In genomic region chr6:35613762-35614161, GRCh38 we compare ENCODE assay signal across 15 cellular contexts.
DNase-seq lines count a peak whose midpoint lies in the region; ATAC-seq and TF ChIP-seq lines count a peak whose summit lies in the region.
"Had no signal": no experiment of that assay in that cellular context is flagged by ENCODE, and none has a peak within 500 bp of the region (broad histone marks: within the 10 kb centered on the region; RNA-seq: fewer than 3 reads in every experiment).

No MANE protein-coding gene starts in this region.

- CTCF ChIA-PET in CD4-positive, alpha-beta T cell (lab: Charles Lee), result interaction anchor here (1.3 kb wide), 1 partner anchor 12 kb away, joined by 3 read pairs; no protein-coding TSS in a partner anchor

- H3K27ac Mint-ChIP-seq in activated T-cell treated with anti-CD3 and anti-CD28 coated beads, Interleukin-2, amount 50 U/mL, for 24 hours, result peak overlapping the region; percentile 79
- H3K27ac Mint-ChIP-seq in CD4-positive, alpha-beta T cell, result peak overlapping the region; percentile 72
- H3K27ac Mint-ChIP-seq in activated T-helper 17 cell treated with anti-CD3 and anti-CD28 coated beads, Interleukin-2, amount 50 U/mL, for 72 hours, result peak overlapping the region; percentile 27
- H3K27ac Mint-ChIP-seq: HFFc6 had no signal

- peaks cover 76% of the 10 kb centered on the region for H3K4me1 Mint-ChIP-seq in activated T-cell treated with anti-CD3 and anti-CD28 coated beads, Interleukin-2, amount 50 U/mL, for 24 hours (ENCODE audit: low read depth)
- peaks cover 91% of the 10 kb centered on the region for H3K4me1 Mint-ChIP-seq in CD4-positive, alpha-beta T cell (ENCODE audit: low read depth)
- peaks cover 33% of the 10 kb centered on the region for H3K4me1 Mint-ChIP-seq in activated T-helper 17 cell treated with anti-CD3 and anti-CD28 coated beads, Interleukin-2, amount 50 U/mL, for 72 hours

- peaks cover 8% of the 10 kb centered on the region for H3K36me3 ChIP-seq in neutrophil

- no peaks in the 10 kb centered on the region for H3K9me3 ChIP-seq in CD4-positive, alpha-beta T cell (ENCODE audit: control insufficient read depth, low read length)
- no peaks in the 10 kb centered on the region for H3K9me3 ChIP-seq in neutrophil
- H3K9me3 ChIP-seq: A549 had no signal

- H3K9me3 Mint-ChIP-seq in activated T-cell treated with anti-CD3 and anti-CD28 coated beads, Interleukin-2, amount 50 U/mL, for 24 hours, result peaks cover 10% of the 10 kb centered on the region
- no peaks in the 10 kb centered on the region for H3K9me3 Mint-ChIP-seq in CD4-positive, alpha-beta T cell
- H3K9me3 Mint-ChIP-seq in activated T-helper 17 cell treated with anti-CD3 and anti-CD28 coated beads, Interleukin-2, amount 50 U/mL, for 72 hours, result no peaks in the 10 kb centered on the region
- H3K9me3 Mint-ChIP-seq: HFFc6 had no signal

- no peak overlapping the region for H3K27ac ChIP-seq in CD4-positive, alpha-beta T cell (ENCODE audit: low read depth, low read length)
- H3K27ac ChIP-seq in neutrophil, result peak overlapping the region; percentile 58
- H3K27ac ChIP-seq in foreskin keratinocyte, result no peak overlapping the region
- H3K27ac ChIP-seq: A549 had no signal

- no peak for TF ChIP-seq CTCF in CD4-positive, alpha-beta T cell (IDR thresholded peaks at IDR 0.05)
- no peak for TF ChIP-seq CTCF in neutrophil (IDR thresholded peaks at IDR 0.05)
- TF ChIP-seq CTCF in foreskin keratinocyte (conservative IDR thresholded peaks at IDR 0.05), result no peak

- ATAC-seq in CD4-positive, alpha-beta T cell (ENCODE audit: poor library complexity), result no peak
- ATAC-seq in activated T-helper 17 cell treated with anti-CD3 and anti-CD28 coated beads, Interleukin-2, amount 50 U/mL, for 72 hours (replicated peaks), result no peak
- ATAC-seq in GM18909 (IDR thresholded peaks at IDR 0.05; ENCODE audit: poor library complexity, unreplicated experiment), result no peak
- ATAC-seq in foreskin keratinocyte, result no peak
- ATAC-seq: A549, PC-3 had no signal

- no peak for DNase-seq in activated T-cell treated with anti-CD3 and anti-CD28 coated beads, Interleukin-2, amount 50 U/mL, for 24 hours
- DNase-seq in activated T-cell treated with anti-CD3 and anti-CD28 coated beads, Interleukin-2, amount 50 U/mL, for 1 hour, result no peak
- no peak for DNase-seq in CD4-positive, alpha-beta T cell
- DNase-seq in foreskin keratinocyte (no peak), COR-L47 (lab: John Stamatoyannopoulos, UW) (no peak)
- DNase-seq: DMS 273 treated with DMSO at 0.1 percent for 48 hours, HFFc6, KBM-7, NCI-H1048, PC-3 had no signal

- peaks cover 90% of the 10 kb centered on the region for H3K36me3 Mint-ChIP-seq in activated T-cell treated with anti-CD3 and anti-CD28 coated beads, Interleukin-2, amount 50 U/mL, for 24 hours (ENCODE audit: low read depth)
- peaks cover 98% of the 10 kb centered on the region for H3K36me3 Mint-ChIP-seq in CD4-positive, alpha-beta T cell (ENCODE audit: low read depth)
- peaks cover 93% of the 10 kb centered on the region for H3K36me3 Mint-ChIP-seq in activated T-helper 17 cell treated with anti-CD3 and anti-CD28 coated beads, Interleukin-2, amount 50 U/mL, for 72 hours (ENCODE audit: low read depth)

- peaks cover 50 to 55% of the 10 kb centered on the region in 2 experiments for H3K4me1 ChIP-seq in neutrophil (ENCODE audit: control insufficient read depth in 1 of 2, insufficient read depth in 1 of 2, low read depth in 1 of 2, low read length in 1 of 2)
- peaks cover 4% of the 10 kb centered on the region for H3K4me1 ChIP-seq in foreskin keratinocyte
- H3K4me1 ChIP-seq: A549 had no signal

- no peaks in the 10 kb centered on the region for H3K27me3 ChIP-seq in CD4-positive, alpha-beta T cell (ENCODE audit: control insufficient read depth, insufficient read depth, low read length)
- H3K27me3 ChIP-seq in neutrophil (no peaks in the 10 kb centered on the region), foreskin keratinocyte (no peaks in the 10 kb centered on the region)

- intact Hi-C loops in CD4-positive, alpha-beta T cell (cut with DNase I, micrococcal nuclease), result no loop called here

- POLR2A ChIA-PET in CD4-positive, alpha-beta T cell (lab: Charles Lee), result no interaction called here

- H3K4me3 ChIP-seq in neutrophil (ENCODE audit: low read depth in 1 of 2, low read length in 1 of 2), result no peak overlapping the region
- H3K4me3 ChIP-seq: A549 had no signal

- H3K27me3 Mint-ChIP-seq in activated T-cell treated with anti-CD3 and anti-CD28 coated beads, Interleukin-2, amount 50 U/mL, for 24 hours, result no peaks in the 10 kb centered on the region
- no peaks in the 10 kb centered on the region for H3K27me3 Mint-ChIP-seq in CD4-positive, alpha-beta T cell
- H3K27me3 Mint-ChIP-seq in activated T-helper 17 cell treated with anti-CD3 and anti-CD28 coated beads, Interleukin-2, amount 50 U/mL, for 72 hours, result no peaks in the 10 kb centered on the region

- peak overlapping the region; percentile 15 for H3K4me3 Mint-ChIP-seq in activated T-cell treated with anti-CD3 and anti-CD28 coated beads, Interleukin-2, amount 50 U/mL, for 24 hours
- H3K4me3 Mint-ChIP-seq in CD4-positive, alpha-beta T cell, result no peak overlapping the region
- peak overlapping the region; percentile 36 for H3K4me3 Mint-ChIP-seq in activated T-helper 17 cell treated with anti-CD3 and anti-CD28 coated beads, Interleukin-2, amount 50 U/mL, for 72 hours
- H3K4me3 Mint-ChIP-seq: CD14-positive monocyte, HFFc6 had no signal

Comparison
In these comparisons a context has a peak if more than half of its experiments do, and no peak if none do; other contexts are left out.
1. H3K27ac Mint-ChIP-seq: peak in every context shown above with its lines; median percentile 79 in activated T-cell treated with anti-CD3 and anti-CD28 coated beads, Interleukin-2, amount 50 U/mL, for 24 hours; 72 in CD4-positive, alpha-beta T cell; 27 in activated T-helper 17 cell treated with anti-CD3 and anti-CD28 coated beads, Interleukin-2, amount 50 U/mL, for 72 hours.